29 cellular contexts compared by ENCODE assay signal in the genomic region with DNA sequence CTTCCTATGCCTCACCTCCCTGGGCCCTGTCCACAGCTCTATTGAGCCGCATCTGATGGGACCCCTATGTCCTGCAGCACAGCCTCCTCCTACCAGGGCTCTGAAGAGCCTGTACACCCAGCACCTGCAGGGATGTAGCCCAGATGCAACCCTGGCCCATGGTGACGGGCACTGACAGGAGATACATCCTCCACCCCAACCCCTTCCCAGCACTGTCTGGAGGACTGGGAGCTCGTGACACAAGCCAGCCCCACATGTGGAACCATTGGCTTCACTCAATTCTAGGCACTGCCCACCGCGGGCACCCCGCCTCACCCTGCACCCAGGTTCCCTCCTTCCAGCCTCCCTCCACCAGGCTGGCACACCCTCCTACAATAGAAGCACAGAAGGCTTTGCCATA. TPM values are rescaled to one million over a fixed set of nuclear protein-coding genes. Genes with fewer than 3 reads are reported as not detected.
A peak's percentile ranks its signal among the peaks of the same experiment; 100 is the strongest.
DNase-seq lines count a peak whose midpoint lies in the region; ATAC-seq, FAIRE-seq and TF ChIP-seq lines count a peak whose summit lies in the region.
"Had no signal": no experiment of that assay in that cellular context is flagged by ENCODE, and none has a peak within 500 bp of the region (broad histone marks: within the 10 kb centered on the region; RNA-seq: fewer than 3 reads in every experiment).

No MANE protein-coding gene starts in this region.

- H3K9ac ChIP-seq in K562 (ENCODE audit: insufficient read depth in 1 of 2, low read depth in 2 of 2, low read length in 2 of 2) (0 out of 4 replicates have a peak overlapping the region, but pooled peaks of 1 of the 2 experiments have one; percentile 62), mesenchymal stem cell (ENCODE audit: low read length) (no peak overlapping the region), neuronal stem cell (ENCODE audit: low read depth, low read length, poor library complexity) (no peak overlapping the region)
- H3K9ac ChIP-seq: BLaER1 had no signal

- no peak for ATAC-seq in K562
- no peak for ATAC-seq in body of pancreas
- no peak for ATAC-seq in GM18505 (IDR thresholded peaks at IDR 0.05; ENCODE audit: unreplicated experiment)
- no peak for ATAC-seq in gastroesophageal sphincter
- ATAC-seq: GM12878 had no signal

- peaks cover 22% of the 10 kb centered on the region for H3K9me1 ChIP-seq in K562 (ENCODE audit: control insufficient read depth, insufficient read depth, low read length)

- peaks cover 16% of the 10 kb centered on the region for H3K79me1 ChIP-seq in mesenchymal stem cell (replicated peaks; ENCODE audit: low read length, poor library complexity, severe bottlenecking)
- peaks cover 17% of the 10 kb centered on the region for H3K79me1 ChIP-seq in neuronal stem cell (ENCODE audit: low read depth, low read length)

- H3K79me2 ChIP-seq in K562 (ENCODE audit: control insufficient read depth, insufficient read depth, low read length): peaks cover 96% of the 10 kb centered on the region

- no peak overlapping the region for H3K4ac ChIP-seq in mesenchymal stem cell (ENCODE audit: low read depth in 1 of 2, low read length in 2 of 2)
- no peak overlapping the region for H3K4ac ChIP-seq in neuronal stem cell (ENCODE audit: low read length)

- no peak overlapping the region for H3K4me2 ChIP-seq in K562 (ENCODE audit: insufficient read depth, low read length)
- no peak overlapping the region for H3K4me2 ChIP-seq in mesenchymal stem cell (ENCODE audit: low read length, poor library complexity, severe bottlenecking)
- H3K4me2 ChIP-seq in neuronal stem cell (ENCODE audit: insufficient read depth, low read length, poor library complexity, severe bottlenecking): no peak overlapping the region
- H3K4me2 ChIP-seq: BLaER1 had no signal

- TF ChIP-seq EP300 in K562 (IDR thresholded peaks at IDR 0.05; ENCODE audit: low read length) (no peak), gastroesophageal sphincter (IDR thresholded peaks at IDR 0.05) (no peak)

- no peak overlapping the region for H2BK15ac ChIP-seq in mesenchymal stem cell (ENCODE audit: low read depth, poor library complexity, severe bottlenecking)
- no peak overlapping the region for H2BK15ac ChIP-seq in neuronal stem cell (ENCODE audit: low read length)

- H3K23ac ChIP-seq in mesenchymal stem cell (ENCODE audit: low read length in 2 of 2) (no peak overlapping the region), neuronal stem cell (ENCODE audit: low read depth, low read length, poor library complexity) (no peak overlapping the region)

- H4K91ac ChIP-seq in mesenchymal stem cell (ENCODE audit: low read length): no peak overlapping the region
- no peak overlapping the region for H4K91ac ChIP-seq in neuronal stem cell (ENCODE audit: low read depth, low read length, poor library complexity)

- H2BK5ac ChIP-seq in mesenchymal stem cell (ENCODE audit: low read depth, low read length, poor library complexity, severe bottlenecking) (no peak overlapping the region), neuronal stem cell (ENCODE audit: low read length) (no peak overlapping the region)

- no peak overlapping the region for H4K8ac ChIP-seq in mesenchymal stem cell (ENCODE audit: low read length)
- H4K8ac ChIP-seq in neuronal stem cell (ENCODE audit: low read depth, low read length): no peak overlapping the region

- H3K9me3 ChIP-seq in K562 (replicated peaks; ENCODE audit: control insufficient read depth, insufficient read depth, low read depth, low read length) (no peaks in the 10 kb centered on the region), body of pancreas (no peaks in the 10 kb centered on the region), mesenchymal stem cell (ENCODE audit: control insufficient read depth, low read length) (peaks cover 5% of the 10 kb centered on the region), neuronal stem cell (replicated peaks in 1 of 2; ENCODE audit: control insufficient read depth in 2 of 2, insufficient read depth in 1 of 2, low read depth in 1 of 2, low read length in 2 of 2) (peaks cover 19 to 51% of the 10 kb centered on the region in 2 donors), gastroesophageal sphincter (no peaks in the 10 kb centered on the region)
- H3K9me3 ChIP-seq: BE2C had no signal

- H3K18ac ChIP-seq in mesenchymal stem cell (ENCODE audit: low read depth in 1 of 2, low read length in 2 of 2) (no peak overlapping the region), neuronal stem cell (ENCODE audit: low read length) (peak overlapping the region; percentile 70)

- H3K14ac ChIP-seq in mesenchymal stem cell (ENCODE audit: low read length in 2 of 2) (no peak overlapping the region), neuronal stem cell (ENCODE audit: low read length) (no peak overlapping the region)

- CTCF ChIA-PET in K562 (lab: Yijun Ruan, JAX; ENCODE audit: low intra/inter-chr PET ratio): no interaction called here

- H3K27ac ChIP-seq in K562 (ENCODE audit: extremely low read depth, low read depth, low read length) (no peak overlapping the region), body of pancreas (peak overlapping the region; percentile 2 to 65 (median 36)), mesenchymal stem cell (ENCODE audit: low read length, poor library complexity, severe bottlenecking) (no peak overlapping the region), neuronal stem cell (replicated peaks; ENCODE audit: low read length) (no peak overlapping the region), gastroesophageal sphincter (no peak overlapping the region)
- H3K27ac ChIP-seq: BLaER1 had no signal

- no peak overlapping the region for H2AFZ ChIP-seq in K562 (ENCODE audit: low read depth, low read length)
- no peak overlapping the region for H2AFZ ChIP-seq in mesenchymal stem cell (ENCODE audit: low read depth, low read length)
- H2AFZ ChIP-seq in neuronal stem cell (ENCODE audit: low read length): no peak overlapping the region

- no TSS peak for BruUV-seq in K562 (replicated peaks; lab: Mats Ljungman, UMichigan)

- no peak for DNase-seq in K562 (ENCODE audit: extremely low read depth in 1 of 4, low spot score in 3 of 4)
- no peak for DNase-seq in body of pancreas
- DNase-seq in mesenchymal stem cell: no peak
- DNase-seq in neuronal stem cell (ENCODE audit: low spot score): no peak
- DNase-seq in T-helper 1 cell: no peak
- DNase-seq in stimulated activated naive CD4-positive, alpha-beta T cell treated with Interleukin-2 at 50 U/mL for 16 hours (lab: John Stamatoyannopoulos, UW): no peak
- DNase-seq: 8988T; ACHN; BE2C; C1 segment of cervical spinal cord; CD4-positive, alpha-beta memory T cell; CD4-positive, CD25-positive, alpha-beta regulatory T cell; CD8-positive, alpha-beta memory T cell; COR-L47; DMS 273 treated with DMSO at 0.1 percent for 48 hours; DMS153; DMS53; DMS79; DND-41; EL; GDM1 had no signal

- H3K4me3 ChIP-seq in K562: no peak overlapping the region
- H3K4me3 ChIP-seq in body of pancreas: no peak overlapping the region
- no peak overlapping the region for H3K4me3 ChIP-seq in mesenchymal stem cell (ENCODE audit: insufficient read depth in 1 of 2, low read depth in 1 of 2, low read length in 2 of 2)
- H3K4me3 ChIP-seq in neuronal stem cell (ENCODE audit: low read length in 2 of 2): no peak overlapping the region
- H3K4me3 ChIP-seq in gastroesophageal sphincter: no peak overlapping the region
- H3K4me3 ChIP-seq: BLaER1, GM12878 had no signal

- TF ChIP-seq RAD21 in K562 (CRISPR knock-in tag; conservative IDR thresholded peaks at IDR 0.05 in 1 of 2, IDR thresholded peaks at IDR 0.05 in 1 of 2): no peak

- H2BK120ac ChIP-seq in mesenchymal stem cell (ENCODE audit: low read depth, low read length): no peak overlapping the region
- no peak overlapping the region for H2BK120ac ChIP-seq in neuronal stem cell (ENCODE audit: low read depth, low read length)

- no peak for FAIRE-seq in K562 (lab: Jason Lieb, UNC)
- FAIRE-seq: A204.1, GM12878, GM12892, GM19239 had no signal

- intact Hi-C loops in K562 (cut with micrococcal nuclease) (no loop called here), body of pancreas (cut with DNase I) (loop anchor here (10.0 kb wide), 1 partner anchor 359 kb away; no protein-coding TSS in a partner anchor)

- no peaks in the 10 kb centered on the region for H3K27me3 ChIP-seq in K562 (ENCODE audit: control insufficient read depth in 2 of 2, insufficient read depth in 2 of 2, low read length in 2 of 2)
- no peaks in the 10 kb centered on the region for H3K27me3 ChIP-seq in body of pancreas
- H3K27me3 ChIP-seq in mesenchymal stem cell (ENCODE audit: control insufficient read depth in 1 of 2, insufficient read depth in 1 of 2, low read length in 2 of 2): no peaks in the 10 kb centered on the region
- no peaks in the 10 kb centered on the region for H3K27me3 ChIP-seq in neuronal stem cell (ENCODE audit: control insufficient read depth in 3 of 3, insufficient read depth in 3 of 3, low read depth in 1 of 3, low read length in 3 of 3)
- H3K27me3 ChIP-seq in gastroesophageal sphincter: no peaks in the 10 kb centered on the region
- H3K27me3 ChIP-seq: BLaER1 had no signal

- WGBS in K562 (ENCODE audit: insufficient coverage, low coverage, missing lambda C conversion rate): 96% methylated on average over 6 of the region's 6 CpGs
- WGBS in body of pancreas, 2 donors: 56 to 57% methylated on average over 6 of the region's 6 CpGs
- WGBS in mesenchymal stem cell: over 99% methylated on average over 6 of the region's 6 CpGs
- WGBS in neuronal stem cell (ENCODE audit: extremely low coverage in 2 of 2, insufficient read length in 2 of 2, insufficient replicate concordance in 1 of 2), 2 donors: no CpG with 5 or more reads among the region's 6 CpGs
- 100% methylated on average over 1 of the region's 6 CpGs; no CpG with 5 or more reads in 1 of the 2 donors for WGBS in gastroesophageal sphincter (ENCODE audit: low coverage in 1 of 2), 2 donors

- no peak for TF ChIP-seq CTCF in K562 (IDR thresholded peaks at IDR 0.05 in 2 of 3, conservative IDR thresholded peaks at IDR 0.05 in 1 of 3; ENCODE audit: insufficient read depth in 2 of 3, low read depth in 1 of 3, low read length in 3 of 3)
- TF ChIP-seq CTCF in body of pancreas (IDR thresholded peaks at IDR 0.05): no peak
- no peak for TF ChIP-seq CTCF in gastroesophageal sphincter (IDR thresholded peaks at IDR 0.05)

- H4K20me1 ChIP-seq in K562 (replicated peaks; ENCODE audit: control insufficient read depth, insufficient read depth, low read length): peaks cover 68% of the 10 kb centered on the region

- H3K36me3 ChIP-seq in K562 (ENCODE audit: control insufficient read depth, insufficient read depth, low read length) (peaks cover 10% of the 10 kb centered on the region; the same call in 2 of the 3 replicates), body of pancreas (replicated peaks in 1 of 2; ENCODE audit: insufficient read depth in 1 of 2, low read depth in 2 of 2) (no peaks in the 10 kb centered on the region), mesenchymal stem cell (ENCODE audit: control insufficient read depth in 1 of 2, insufficient read depth in 2 of 2, low read depth in 1 of 2, low read length in 2 of 2) (peaks cover 0 to 14% of the 10 kb centered on the region in 2 experiments), neuronal stem cell (replicated peaks in 1 of 2; ENCODE audit: control insufficient read depth in 2 of 2, insufficient read depth in 2 of 2, low read length in 2 of 2) (peaks cover 0 to 12% of the 10 kb centered on the region in 2 donors), gastroesophageal sphincter (no peaks in the 10 kb centered on the region)
- H3K36me3 ChIP-seq: BE2C had no signal

- TF ChIP-seq POLR2A in K562 (conservative IDR thresholded peaks at IDR 0.05) (no peak), body of pancreas (IDR thresholded peaks at IDR 0.05) (no peak), GM18505 (IDR thresholded peaks at IDR 0.05; ENCODE audit: borderline replicate concordance, extremely low read depth, insufficient read depth, insufficient read length) (no peak), gastroesophageal sphincter (IDR thresholded peaks at IDR 0.05) (no peak)

- H2AK5ac ChIP-seq in mesenchymal stem cell (ENCODE audit: low read length, severe bottlenecking): peak overlapping the region; percentile 17
- no peak overlapping the region for H2AK5ac ChIP-seq in neuronal stem cell (ENCODE audit: low read depth, low read length)

- POLR2A ChIA-PET in K562 (lab: Yijun Ruan, JAX): interaction anchor here (0.8 to 1.1 kb wide), 4 partner anchors 8 to 131 kb away, joined by 3 to 4 read pairs (median 4); no protein-coding TSS in a partner anchor

- in situ Hi-C loops in K562 (cut with MboI): no loop called here

- H3K4me1 ChIP-seq in K562 (replicated peaks in 1 of 2; ENCODE audit: control insufficient read depth in 2 of 2, insufficient read depth in 2 of 2, low read length in 2 of 2) (peaks cover 10 to 32% of the 10 kb centered on the region in 2 experiments; a peak in 4 of 5 replicates), body of pancreas (peaks cover 92% of the 10 kb centered on the region), mesenchymal stem cell (ENCODE audit: control insufficient read depth, insufficient read depth, low read depth, low read length) (peaks cover 23% of the 10 kb centered on the region), neuronal stem cell (ENCODE audit: control insufficient read depth in 2 of 2, insufficient read depth in 1 of 2, low read depth in 1 of 2, low read length in 2 of 2) (peaks cover 14 to 21% of the 10 kb centered on the region in 2 donors), gastroesophageal sphincter (peaks cover 0 to 63% (median 10%) of the 10 kb centered on the region in 3 donors)
- H3K4me1 ChIP-seq: BE2C had no signal

- H2BK12ac ChIP-seq in mesenchymal stem cell (ENCODE audit: low read length in 2 of 2) (no peak overlapping the region), neuronal stem cell (ENCODE audit: low read length) (no peak overlapping the region)

RNA-seq across cellular contexts. Expression of a gene that starts 2.6 kb away (rescaled TPM):
- 155 and 246 TPM in 2 replicates for total RNA-seq in K562 (2011; cell fraction: chromatin; rRNA removed; ENCODE audit: low replicate concordance)
- 95.1 and 108 TPM in 2 replicates for total RNA-seq in K562 (2011; cell fraction: nucleolus; rRNA removed)
- 149 and 184 TPM in 2 replicates for total RNA-seq in K562 (2011; cell fraction: nucleoplasm; rRNA removed)
- total RNA-seq in K562 (2014; rRNA removed) (56.5 and 57.4 TPM in 2 replicates), K562 (2014; rRNA removed; fragmentation: Illumina TruSeq; extraction: Trizol) (43.4 and 44.0 TPM in 2 replicates), K562 (2015; rRNA removed; fragmentation: Illumina TruSeq; extraction: Trizol) (25.8 and 28.6 TPM in 2 replicates), K562 (2021) (77.7 and 88.5 TPM in 2 replicates), body of pancreas (100 to 1,000 TPM; 130 to 229 TPM), gastroesophageal sphincter (10 to 100 TPM; 28.5 to 58.0 (median 53.0) TPM)
- polyA plus RNA-seq in K562 (2011; rRNA removed) (26.9 and 28.0 TPM in 2 replicates), K562 (2014; fragmentation: Illumina TruSeq; extraction: Trizol) (48.1 and 49.0 TPM in 2 replicates), K562 (2014; fragmentation: Nextera tagmentation; extraction: Ambion mirVana) (1 to 10 TPM; 8.9 to 9.9 TPM), K562 (2014; rRNA removed) (39.0 and 40.7 TPM in 2 replicates)
- polyA plus RNA-seq in K562 (2011; cell fraction: cytosol; rRNA removed): 24.2 and 25.9 TPM in 2 replicates
- polyA plus RNA-seq in K562 (2011; cell fraction: nucleus; rRNA removed): 56.8 and 69.8 TPM in 2 replicates
- 33.8 and 79.4 TPM in 2 replicates for polyA plus RNA-seq in K562 (2012)
- polyA minus RNA-seq in K562 (2011; rRNA and poly(A)+ RNA removed): 62.8 and 74.1 TPM in 2 replicates
- 35.8 and 51.6 TPM in 2 replicates for polyA minus RNA-seq in K562 (2011; cell fraction: cytosol; rRNA and poly(A)+ RNA removed)
- polyA minus RNA-seq in K562 (2011; cell fraction: nucleus; rRNA and poly(A)+ RNA removed): 75.0 and 114 TPM in 2 replicates
- 16.9 TPM for polyA plus RNA-seq in mesenchymal stem cell (2013, experiment 1 of 2)
- 16.6 TPM for polyA plus RNA-seq in mesenchymal stem cell (2013, experiment 2 of 2)
- 55.9 TPM for polyA plus RNA-seq in neuronal stem cell (2013, experiment 1 of 2)
- 55.2 TPM for polyA plus RNA-seq in neuronal stem cell (2013, experiment 2 of 2)
- total RNA-seq: G401 had no signal

Comparison
In these comparisons a context has a peak if more than half of its experiments do, and no peak if none do; other contexts are left out.
1. H3K27ac ChIP-seq: peak in body of pancreas (4 of 4); none in K562 (single experiment), mesenchymal stem cell (single experiment), neuronal stem cell (single experiment) and gastroesophageal sphincter (0 of 4).